19 cellular contexts compared by ENCODE assay signal in the genomic region with DNA sequence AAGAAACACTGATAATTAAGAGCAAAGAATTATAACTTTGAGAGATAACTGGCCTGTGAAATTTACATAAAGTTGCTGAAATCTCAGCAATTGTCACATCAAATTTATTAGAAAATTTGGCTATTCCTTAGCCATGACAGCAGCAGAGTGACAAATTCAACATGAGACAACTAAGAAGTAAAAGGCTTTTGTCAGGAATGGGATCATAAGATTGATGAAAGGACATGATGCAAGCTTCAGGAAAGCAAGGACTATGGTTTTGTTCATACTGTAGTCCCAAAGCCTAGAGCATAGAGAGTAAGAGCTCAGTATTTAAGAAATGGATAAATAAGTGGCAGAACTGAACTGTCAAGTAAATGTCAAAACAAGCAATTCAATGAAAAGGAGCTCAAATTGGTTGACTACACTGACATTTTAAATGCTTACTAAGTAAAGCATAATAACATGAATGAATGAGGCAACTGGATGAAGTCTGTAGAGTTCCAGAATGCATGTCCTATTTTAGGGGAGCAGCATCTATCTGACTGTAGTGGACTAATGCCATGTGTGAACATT. TPM values are rescaled to one million over a fixed set of nuclear protein-coding genes. Genes with fewer than 3 reads are reported as not detected.
DNase-seq lines count a peak whose midpoint lies in the region; ATAC-seq and TF ChIP-seq lines count a peak whose summit lies in the region.
"Had no signal": no experiment of that assay in that cellular context is flagged by ENCODE, and none has a peak within 500 bp of the region (broad histone marks: within the 10 kb centered on the region; RNA-seq: fewer than 3 reads in every experiment).

No MANE protein-coding gene starts in this region.

- H3K9ac ChIP-seq in mammary epithelial cell (ENCODE audit: insufficient read depth, low read length) (no peak overlapping the region), mesenchymal stem cell (ENCODE audit: low read length) (no peak overlapping the region)
- H3K9ac ChIP-seq: BLaER1 had no signal

- no peak overlapping the region for H4K8ac ChIP-seq in mesenchymal stem cell (ENCODE audit: low read length)

- CTCF ChIA-PET in MCF 10A (lab: Yijun Ruan, JAX): interaction anchor here (0.5 to 2.2 kb wide), 4 partner anchors 35 to 114 kb away, joined by 3 to 11 read pairs (median 3); a partner anchor contains a TSS
- CTCF ChIA-PET in mammary epithelial cell (lab: Charles Lee; ENCODE audit: low non-redundant PET): no interaction called here

- no peak overlapping the region for H3K23ac ChIP-seq in mesenchymal stem cell (ENCODE audit: low read length in 2 of 2)

- H3K27ac Mint-ChIP-seq in MCF 10A (ENCODE audit: low read depth, unreplicated experiment) (peak overlapping the region; percentile 57), chondrocyte (ENCODE audit: unreplicated experiment) (peak overlapping the region; percentile 60)
- H3K27ac Mint-ChIP-seq: B cell; CD8-positive, alpha-beta memory T cell had no signal

- no peak overlapping the region for H2BK12ac ChIP-seq in mesenchymal stem cell (ENCODE audit: low read length in 2 of 2)

- H3K36me3 ChIP-seq in mammary epithelial cell (ENCODE audit: insufficient read depth, low read length) (peaks cover 27% of the 10 kb centered on the region), mesenchymal stem cell (ENCODE audit: control insufficient read depth in 1 of 2, insufficient read depth in 2 of 2, low read depth in 1 of 2, low read length in 2 of 2) (peaks cover 5 to 84% of the 10 kb centered on the region in 2 experiments)

- peaks cover 84% of the 10 kb centered on the region for H3K36me3 Mint-ChIP-seq in MCF 10A (ENCODE audit: insufficient read depth, unreplicated experiment)
- H3K36me3 Mint-ChIP-seq in chondrocyte (ENCODE audit: low read depth): peaks cover 59% of the 10 kb centered on the region
- H3K36me3 Mint-ChIP-seq in activated T-cell treated with anti-CD3 and anti-CD28 coated beads, Interleukin-2, amount 50 U/mL, for 4 hours (ENCODE audit: insufficient read depth): peaks cover 52% of the 10 kb centered on the region

- no peak overlapping the region for H3K18ac ChIP-seq in mesenchymal stem cell (ENCODE audit: low read depth in 1 of 2, low read length in 2 of 2)

- H2AK5ac ChIP-seq in mesenchymal stem cell (ENCODE audit: low read length, severe bottlenecking): no peak overlapping the region

- H4K91ac ChIP-seq in mesenchymal stem cell (ENCODE audit: low read length): no peak overlapping the region

- no peak overlapping the region for H2BK5ac ChIP-seq in mesenchymal stem cell (ENCODE audit: low read depth, low read length, poor library complexity, severe bottlenecking)

- H3K27me3 Mint-ChIP-seq in MCF 10A (ENCODE audit: insufficient read depth, unreplicated experiment): no peaks in the 10 kb centered on the region
- no peaks in the 10 kb centered on the region for H3K27me3 Mint-ChIP-seq in chondrocyte (ENCODE audit: low read depth)
- H3K27me3 Mint-ChIP-seq in activated T-cell treated with anti-CD3 and anti-CD28 coated beads, Interleukin-2, amount 50 U/mL, for 4 hours (ENCODE audit: low read depth): no peaks in the 10 kb centered on the region
- H3K27me3 Mint-ChIP-seq: B cell; CD4-positive, CD25-positive, alpha-beta regulatory T cell; CD8-positive, alpha-beta memory T cell had no signal

- no peak overlapping the region for H3K4ac ChIP-seq in mesenchymal stem cell (ENCODE audit: low read depth in 1 of 2, low read length in 2 of 2)

- no peaks in the 10 kb centered on the region for H3K79me2 ChIP-seq in mammary epithelial cell (ENCODE audit: insufficient read depth, low read length)

- H3K4me3 Mint-ChIP-seq in MCF 10A (ENCODE audit: unreplicated experiment): no peak overlapping the region
- no peak overlapping the region for H3K4me3 Mint-ChIP-seq in chondrocyte (ENCODE audit: unreplicated experiment)
- H3K4me3 Mint-ChIP-seq in activated T-cell treated with anti-CD3 and anti-CD28 coated beads, Interleukin-2, amount 50 U/mL, for 4 hours: no peak overlapping the region
- H3K4me3 Mint-ChIP-seq: B cell; CD4-positive, CD25-positive, alpha-beta regulatory T cell; CD8-positive, alpha-beta memory T cell had no signal

- H2AFZ ChIP-seq in mammary epithelial cell (ENCODE audit: low read depth, low read length) (no peak overlapping the region), mesenchymal stem cell (ENCODE audit: low read depth, low read length) (no peak overlapping the region)

- H3K27me3 ChIP-seq in mammary epithelial cell (ENCODE audit: insufficient read depth, low read length): no peaks in the 10 kb centered on the region
- no peaks in the 10 kb centered on the region for H3K27me3 ChIP-seq in mesenchymal stem cell (ENCODE audit: control insufficient read depth in 1 of 2, insufficient read depth in 1 of 2, low read length in 2 of 2)
- H3K27me3 ChIP-seq: BLaER1 had no signal

- H3K4me2 ChIP-seq in mammary epithelial cell (ENCODE audit: insufficient read depth, low read depth, low read length): no peak overlapping the region
- H3K4me2 ChIP-seq in mesenchymal stem cell (ENCODE audit: low read length, poor library complexity, severe bottlenecking): no peak overlapping the region
- H3K4me2 ChIP-seq: BLaER1 had no signal

- TF ChIP-seq CTCF in MCF 10A (IDR thresholded peaks at IDR 0.05; ENCODE audit: unreplicated experiment) (no peak), mammary epithelial cell (conservative IDR thresholded peaks at IDR 0.05 in 1 of 2, IDR thresholded peaks at IDR 0.05 in 1 of 2; ENCODE audit: extremely low read depth in 1 of 2, insufficient read depth in 1 of 2, low read depth in 1 of 2, low read length in 2 of 2) (no peak), chondrocyte (IDR thresholded peaks at IDR 0.05) (no peak)

- H3K79me1 ChIP-seq in mesenchymal stem cell (replicated peaks; ENCODE audit: low read length, poor library complexity, severe bottlenecking): peaks cover 20% of the 10 kb centered on the region

- in situ Hi-C loops in mammary epithelial cell (cut with MboI; ENCODE audit: low sequenced_read_pairs in 2 of 2): no loop called here

- H3K9me3 ChIP-seq in mammary epithelial cell (replicated peaks; ENCODE audit: insufficient read depth, low read length): no peaks in the 10 kb centered on the region
- H3K9me3 ChIP-seq in mesenchymal stem cell (ENCODE audit: control insufficient read depth, low read length): no peaks in the 10 kb centered on the region
- H3K9me3 ChIP-seq: BLaER1 had no signal

- no peaks in the 10 kb centered on the region for H3K9me3 Mint-ChIP-seq in MCF 10A (ENCODE audit: unreplicated experiment)
- no peaks in the 10 kb centered on the region for H3K9me3 Mint-ChIP-seq in chondrocyte (ENCODE audit: low read depth)
- H3K9me3 Mint-ChIP-seq in activated T-cell treated with anti-CD3 and anti-CD28 coated beads, Interleukin-2, amount 50 U/mL, for 4 hours: no peaks in the 10 kb centered on the region
- H3K9me3 Mint-ChIP-seq: CD4-positive, CD25-positive, alpha-beta regulatory T cell; CD8-positive, alpha-beta memory T cell had no signal

- dilution Hi-C loops in mammary epithelial cell (cut with HindIII; ENCODE audit: low sequenced_read_pairs): no loop called here

- ATAC-seq in GM18858 (IDR thresholded peaks at IDR 0.05; ENCODE audit: unreplicated experiment) (no peak), HG03571 (IDR thresholded peaks at IDR 0.05; ENCODE audit: unreplicated experiment) (no peak)
- ATAC-seq in activated T-cell treated with anti-CD3 and anti-CD28 coated beads, Interleukin-2, amount 50 U/mL, for 4 hours: no peak

- H3K4me1 ChIP-seq in mammary epithelial cell (ENCODE audit: insufficient read depth, low read length): peaks cover 26% of the 10 kb centered on the region
- no peaks in the 10 kb centered on the region for H3K4me1 ChIP-seq in mesenchymal stem cell (ENCODE audit: control insufficient read depth, insufficient read depth, low read depth, low read length)
- H3K4me1 ChIP-seq: BLaER1 had no signal

- H3K4me1 Mint-ChIP-seq in MCF 10A (ENCODE audit: insufficient read depth, unreplicated experiment) (peaks cover 30% of the 10 kb centered on the region), chondrocyte (ENCODE audit: low read depth) (peaks cover 50% of the 10 kb centered on the region)
- H3K4me1 Mint-ChIP-seq in activated T-cell treated with anti-CD3 and anti-CD28 coated beads, Interleukin-2, amount 50 U/mL, for 4 hours (ENCODE audit: low read depth): no peaks in the 10 kb centered on the region
- H3K4me1 Mint-ChIP-seq: B cell had no signal

- no peak overlapping the region for H3K4me3 ChIP-seq in mammary epithelial cell (replicated peaks in 1 of 3; ENCODE audit: insufficient read depth in 1 of 3, low read depth in 2 of 3, low read length in 3 of 3)
- no peak overlapping the region for H3K4me3 ChIP-seq in mesenchymal stem cell (ENCODE audit: insufficient read depth in 1 of 2, low read depth in 1 of 2, low read length in 2 of 2)
- H3K4me3 ChIP-seq: BLaER1 had no signal

- H2BK15ac ChIP-seq in mesenchymal stem cell (ENCODE audit: low read depth, poor library complexity, severe bottlenecking): no peak overlapping the region

- H3K27ac ChIP-seq in mammary epithelial cell (ENCODE audit: insufficient read depth, low read depth, low read length): no peak overlapping the region
- no peak overlapping the region for H3K27ac ChIP-seq in mesenchymal stem cell (ENCODE audit: low read length, poor library complexity, severe bottlenecking)
- H3K27ac ChIP-seq: 22Rv1, BLaER1, C4-2B had no signal

- no TSS peak for BruUV-seq in MCF 10A (replicated peaks; lab: Mats Ljungman, UMichigan)
- BruUV-seq in mammary epithelial cell (replicated peaks; lab: Mats Ljungman, UMichigan): no TSS peak

- no peaks in the 10 kb centered on the region for H4K20me1 ChIP-seq in mammary epithelial cell (ENCODE audit: insufficient read depth, low read length)
- H4K20me1 ChIP-seq: BLaER1 had no signal

- intact Hi-C loops in MCF 10A (cut with micrococcal nuclease) (no loop called here), mammary epithelial cell (cut with micrococcal nuclease) (loop anchor here (5.0 kb wide), 1 partner anchor 33 kb away; no protein-coding TSS in a partner anchor)

- DNase-seq in MCF 10A (ENCODE audit: unreplicated experiment) (no peak), mammary epithelial cell (no peak), chondrocyte (ENCODE audit: low spot score) (no peak), mesenchymal stem cell (peak; percentile 18)
- no peak for DNase-seq in activated T-cell treated with anti-CD3 and anti-CD28 coated beads, Interleukin-2, amount 50 U/mL, for 4 hours
- no peak for DNase-seq in effector CD8-positive, alpha-beta T cell (lab: John Stamatoyannopoulos, UW)
- DNase-seq: CD4-positive, CD25-positive, alpha-beta regulatory T cell; CD8-positive, alpha-beta memory T cell; DMS53; DMS79 treated with DMSO at 0.1 percent for 48 hours; GF-D8; H7; HCEC 1CT had no signal

- no peak overlapping the region for H3K14ac ChIP-seq in mesenchymal stem cell (ENCODE audit: low read length in 2 of 2)

- POLR2A ChIA-PET in MCF 10A (lab: Yijun Ruan, JAX): interaction anchor here (1.0 to 4.3 kb wide), 3 partner anchors 8 to 14 kb away, joined by 3 to 42 read pairs (median 4); a partner anchor contains a TSS

- H2BK120ac ChIP-seq in mesenchymal stem cell (ENCODE audit: low read depth, low read length): no peak overlapping the region

RNA-seq across cellular contexts. Expression of a gene that starts 12.6 kb away (rescaled TPM):
- 117 and 150 TPM in 2 replicates for total RNA-seq in MCF 10A (2022)
- 10 to 100 TPM; 32.2 to 63.6 TPM for total RNA-seq in mammary epithelial cell
- polyA plus RNA-seq in mammary epithelial cell: 23.2 TPM
- polyA minus RNA-seq in mammary epithelial cell: 51.2 TPM
- total RNA-seq in chondrocyte: 130 to 159 TPM (median 135 TPM) in 3 replicates
- polyA plus RNA-seq in mesenchymal stem cell (2013, experiment 1 of 2): 45.4 TPM
- polyA plus RNA-seq in mesenchymal stem cell (2013, experiment 2 of 2): 46.8 TPM
- 10 to 100 TPM; 13.6 to 14.9 (median 14.2) TPM for total RNA-seq in activated T-cell treated with anti-CD3 and anti-CD28 coated beads, Interleukin-2, amount 50 U/mL, for 4 hours

RNA-seq across cellular contexts. Expression of a gene that starts 12.7 kb away (rescaled TPM):
- total RNA-seq in MCF 10A (2022) (6.5 and 7.5 TPM in 2 replicates), mammary epithelial cell (1 to 10 TPM; 1.3 to 2.6 TPM), chondrocyte (6.4 to 7.8 TPM (median 6.5 TPM) in 3 replicates)
- polyA plus RNA-seq in mammary epithelial cell: 1.00 TPM
- polyA minus RNA-seq in mammary epithelial cell: not detected
- 6.0 TPM for polyA plus RNA-seq in mesenchymal stem cell (2013, experiment 1 of 2)
- polyA plus RNA-seq in mesenchymal stem cell (2013, experiment 2 of 2): 6.4 TPM
- under 1 TPM; 0.65 to 0.92 (median 0.68) TPM for total RNA-seq in activated T-cell treated with anti-CD3 and anti-CD28 coated beads, Interleukin-2, amount 50 U/mL, for 4 hours
